In genomic region chr10:131901181-131901829, GRCh38 we compare ENCODE assay signal across 7 cellular contexts. TPM values are rescaled to one million over a fixed set of nuclear protein-coding genes. Genes with fewer than 3 reads are reported as not detected.
DNase-seq lines count a peak whose midpoint lies in the region; ATAC-seq and TF ChIP-seq lines count a peak whose summit lies in the region.

No MANE protein-coding gene starts in this region.

- ATAC-seq in GM18511 (IDR thresholded peaks at IDR 0.05; ENCODE audit: unreplicated experiment) (peak; percentile 29), HG02588 (IDR thresholded peaks at IDR 0.05; ENCODE audit: unreplicated experiment) (peak; percentile 28)

- H3K9me3 Mint-ChIP-seq in glutamatergic neuron (ENCODE audit: unreplicated experiment), result peaks cover 3% of the 10 kb centered on the region
- H3K9me3 Mint-ChIP-seq in osteocyte (ENCODE audit: unreplicated experiment), result no peaks in the 10 kb centered on the region

- TF ChIP-seq CTCF in glutamatergic neuron (IDR thresholded peaks at IDR 0.05; ENCODE audit: partially characterized antibody, unreplicated experiment) (no peak), osteocyte (IDR thresholded peaks at IDR 0.05) (no peak)

- H3K36me3 Mint-ChIP-seq in glutamatergic neuron (ENCODE audit: unreplicated experiment) (no peaks in the 10 kb centered on the region), osteocyte (ENCODE audit: unreplicated experiment) (peaks cover 2% of the 10 kb centered on the region)

- DNase-seq in NCI-H460 (ENCODE audit: extremely low read depth, low read depth), result peak; percentile 8
- DNase-seq in activated gamma-delta T cell (lab: John Stamatoyannopoulos, UW), result peak; percentile 28
- peak; percentile 59 for DNase-seq in glutamatergic neuron
- DNase-seq in osteocyte (ENCODE audit: extremely low spot score, unreplicated experiment), result no peak
- DNase-seq in HuH-7 (ENCODE audit: low spot score), result no peak

- peaks cover 20% of the 10 kb centered on the region for H3K4me1 Mint-ChIP-seq in glutamatergic neuron (ENCODE audit: low read depth, unreplicated experiment)
- peaks cover 26% of the 10 kb centered on the region for H3K4me1 Mint-ChIP-seq in osteocyte (ENCODE audit: unreplicated experiment)

- H3K27me3 Mint-ChIP-seq in glutamatergic neuron (ENCODE audit: unreplicated experiment) (peaks cover 5% of the 10 kb centered on the region), osteocyte (ENCODE audit: unreplicated experiment) (peaks cover 17% of the 10 kb centered on the region)

- H3K27ac Mint-ChIP-seq in glutamatergic neuron (ENCODE audit: unreplicated experiment), result peak overlapping the region; percentile 80
- H3K27ac Mint-ChIP-seq in osteocyte (ENCODE audit: unreplicated experiment), result peak overlapping the region; percentile 75

- peak overlapping the region; percentile 87 for H3K4me3 Mint-ChIP-seq in glutamatergic neuron (ENCODE audit: unreplicated experiment)
- peak overlapping the region; percentile 83 for H3K4me3 Mint-ChIP-seq in osteocyte (ENCODE audit: unreplicated experiment)

RNA-seq across cellular contexts. Expression of gene PPP2R2D, which starts 0.5 kb away (rescaled TPM):
- total RNA-seq in NCI-H460 (2014; rRNA removed; shearing (Covaris generic)), result 38.4 and 40.3 TPM in 2 replicates
- 19.9 and 22.7 TPM in 2 replicates for polyA plus RNA-seq in NCI-H460 (2014; cell fraction: nucleus; rRNA removed)
- total RNA-seq in glutamatergic neuron (ENCODE audit: unreplicated experiment) (42.8 TPM), osteocyte (28.9 and 29.3 TPM in 2 replicates)

Comparison
In these comparisons a context has a peak if more than half of its experiments do, and no peak if none do; other contexts are left out.
1. DNase-seq: peak in NCI-H460 (single experiment), activated gamma-delta T cell (single experiment) and glutamatergic neuron (single experiment); none in osteocyte (single experiment) and HuH-7 (single experiment).